17 cellular contexts compared by ENCODE assay signal in genomic region chr6:154579046-154579823, GRCh38.
DNase-seq lines count a peak whose midpoint lies in the region; ATAC-seq, FAIRE-seq and TF ChIP-seq lines count a peak whose summit lies in the region.
"Had no signal": no experiment of that assay in that cellular context is flagged by ENCODE, and none has a peak within 500 bp of the region (broad histone marks: within the 10 kb centered on the region; RNA-seq: fewer than 3 reads in every experiment).

No MANE protein-coding gene starts in this region.

- H3K27ac ChIP-seq in foreskin keratinocyte (no peak overlapping the region), upper lobe of left lung (no peak overlapping the region)

- no peak overlapping the region for H3K4me3 ChIP-seq in AG09309 (ENCODE audit: control insufficient read depth, low read depth, low read length)
- no peak overlapping the region for H3K4me3 ChIP-seq in bronchial epithelial cell (ENCODE audit: low read depth, low read length)
- no peak overlapping the region for H3K4me3 ChIP-seq in upper lobe of left lung

- H3K36me3 ChIP-seq in bronchial epithelial cell (ENCODE audit: control insufficient read depth, insufficient read depth, low read length) (no peaks in the 10 kb centered on the region), upper lobe of left lung (no peaks in the 10 kb centered on the region)

- H3K27me3 ChIP-seq in bronchial epithelial cell (ENCODE audit: control insufficient read depth, insufficient read depth, low read length) (peaks cover 1% of the 10 kb centered on the region), foreskin keratinocyte (no peaks in the 10 kb centered on the region), upper lobe of left lung (no peaks in the 10 kb centered on the region)

- TF ChIP-seq CTCF in AG09309 (IDR thresholded peaks at IDR 0.05; ENCODE audit: control insufficient read depth, insufficient read depth, low read depth, low read length, missing control alignments): no peak
- no peak for TF ChIP-seq CTCF in bronchial epithelial cell (IDR thresholded peaks at IDR 0.05; ENCODE audit: insufficient read depth, low read length, severe bottlenecking)
- no peak for TF ChIP-seq CTCF in foreskin keratinocyte (conservative IDR thresholded peaks at IDR 0.05)
- no peak for TF ChIP-seq CTCF in upper lobe of left lung (IDR thresholded peaks at IDR 0.05)

- no peak for TF ChIP-seq EP300 in upper lobe of left lung (IDR thresholded peaks at IDR 0.05)

- H3K9me3 ChIP-seq in upper lobe of left lung: no peaks in the 10 kb centered on the region

- H3K4me1 ChIP-seq in foreskin keratinocyte (peaks cover 6% of the 10 kb centered on the region), upper lobe of left lung (no peaks in the 10 kb centered on the region)

- DNase-seq in AG09309 (ENCODE audit: low read depth) (peak; percentile 39), LHCN-M2 (ENCODE audit: low read depth) (peak; percentile 3), bronchial epithelial cell (ENCODE audit: low read depth) (peak; percentile 66), foreskin keratinocyte (peak; percentile 40 to 59), mucosa of gallbladder (ENCODE audit: low spot score) (no peak), T1000 (lab: John Stamatoyannopoulos, UW) (no peak), upper lobe of left lung (no peak)
- DNase-seq: CD4-positive, CD25-positive, alpha-beta regulatory T cell; DMS79; NCI-H1436; NCI-H2029 treated with DMSO at 0.1 percent for 48 hours; NCI-H510A; NCI-H82 had no signal

- ATAC-seq in foreskin keratinocyte: peak; percentile 73
- no peak for ATAC-seq in HG03571 (IDR thresholded peaks at IDR 0.05; ENCODE audit: unreplicated experiment)
- ATAC-seq in upper lobe of left lung (ENCODE audit: low FRiP score in 2 of 2): no peak

- FAIRE-seq in bronchial epithelial cell (lab: Jason Lieb, UNC): no peak
- FAIRE-seq: G401.6, H54, RCC 7860 had no signal

- no peak for TF ChIP-seq POLR2A in upper lobe of left lung (IDR thresholded peaks at IDR 0.05)

- 67 to 85% methylated on average over 6 of the region's 6 CpGs for WGBS in upper lobe of left lung, 2 donors

Comparison
In these comparisons a context has a peak if more than half of its experiments do, and no peak if none do; other contexts are left out.
1. DNase-seq: peak in AG09309 (single experiment), LHCN-M2 (single experiment), bronchial epithelial cell (single experiment) and foreskin keratinocyte (2 of 2); none in mucosa of gallbladder (single experiment), T1000 (single experiment) and upper lobe of left lung (0 of 2).